Comparison of ENCODE assay signal across 1 cellular context in genomic region chr1:229582715-229583114, GRCh38.
A peak's percentile ranks its signal among the peaks of the same experiment; 100 is the strongest.
TF ChIP-seq lines count a peak whose summit lies in the region.

No MANE protein-coding gene starts in this region.

TF ChIP-seq in HEK293, 187 proteins besides CTCF, POLR2A, EP300 and RAD21 (continued from another document and continues in another):
- TF ChIP-seq, protein P1, sequence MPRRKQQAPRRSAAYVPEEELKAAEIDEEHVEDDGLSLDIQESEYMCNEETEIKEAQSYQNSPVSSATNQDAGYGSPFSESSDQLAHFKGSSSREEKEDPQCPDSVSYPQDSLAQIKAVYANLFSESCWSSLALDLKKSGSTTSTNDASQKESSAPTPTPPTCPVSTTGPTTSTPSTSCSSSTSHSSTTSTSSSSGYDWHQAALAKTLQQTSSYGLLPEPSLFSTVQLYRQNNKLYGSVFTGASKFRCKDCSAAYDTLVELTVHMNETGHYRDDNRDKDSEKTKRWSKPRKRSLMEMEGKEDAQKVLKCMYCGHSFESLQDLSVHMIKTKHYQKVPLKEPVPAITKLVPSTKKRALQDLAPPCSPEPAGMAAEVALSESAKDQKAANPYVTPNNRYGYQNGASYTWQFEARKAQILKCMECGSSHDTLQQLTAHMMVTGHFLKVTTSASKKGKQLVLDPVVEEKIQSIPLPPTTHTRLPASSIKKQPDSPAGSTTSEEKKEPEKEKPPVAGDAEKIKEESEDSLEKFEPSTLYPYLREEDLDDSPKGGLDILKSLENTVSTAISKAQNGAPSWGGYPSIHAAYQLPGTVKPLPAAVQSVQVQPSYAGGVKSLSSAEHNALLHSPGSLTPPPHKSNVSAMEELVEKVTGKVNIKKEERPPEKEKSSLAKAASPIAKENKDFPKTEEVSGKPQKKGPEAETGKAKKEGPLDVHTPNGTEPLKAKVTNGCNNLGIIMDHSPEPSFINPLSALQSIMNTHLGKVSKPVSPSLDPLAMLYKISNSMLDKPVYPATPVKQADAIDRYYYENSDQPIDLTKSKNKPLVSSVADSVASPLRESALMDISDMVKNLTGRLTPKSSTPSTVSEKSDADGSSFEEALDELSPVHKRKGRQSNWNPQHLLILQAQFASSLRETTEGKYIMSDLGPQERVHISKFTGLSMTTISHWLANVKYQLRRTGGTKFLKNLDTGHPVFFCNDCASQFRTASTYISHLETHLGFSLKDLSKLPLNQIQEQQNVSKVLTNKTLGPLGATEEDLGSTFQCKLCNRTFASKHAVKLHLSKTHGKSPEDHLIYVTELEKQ (tag by site-specific recombination; IDR thresholded peaks at IDR 0.05; ENCODE audit: borderline replicate concordance): no peak
- 0 out of 2 replicates have a peak, but pooled peaks have one; percentile 52 for TF ChIP-seq ZNF433 (tag by site-specific recombination; IDR thresholded peaks at IDR 0.05; ENCODE audit: low read depth)
- TF ChIP-seq ZNF560 (tag by site-specific recombination; IDR thresholded peaks at IDR 0.05; ENCODE audit: borderline replicate concordance): peak; percentile 75; the same call in 1 of the 2 replicates
- 0 out of 2 replicates have a peak, but pooled peaks have one; percentile 16 for TF ChIP-seq ZNF629 (tag by site-specific recombination; IDR thresholded peaks at IDR 0.05)
- no peak for TF ChIP-seq ZNF521 (tag by site-specific recombination; IDR thresholded peaks at IDR 0.05)
- TF ChIP-seq, protein P2, sequence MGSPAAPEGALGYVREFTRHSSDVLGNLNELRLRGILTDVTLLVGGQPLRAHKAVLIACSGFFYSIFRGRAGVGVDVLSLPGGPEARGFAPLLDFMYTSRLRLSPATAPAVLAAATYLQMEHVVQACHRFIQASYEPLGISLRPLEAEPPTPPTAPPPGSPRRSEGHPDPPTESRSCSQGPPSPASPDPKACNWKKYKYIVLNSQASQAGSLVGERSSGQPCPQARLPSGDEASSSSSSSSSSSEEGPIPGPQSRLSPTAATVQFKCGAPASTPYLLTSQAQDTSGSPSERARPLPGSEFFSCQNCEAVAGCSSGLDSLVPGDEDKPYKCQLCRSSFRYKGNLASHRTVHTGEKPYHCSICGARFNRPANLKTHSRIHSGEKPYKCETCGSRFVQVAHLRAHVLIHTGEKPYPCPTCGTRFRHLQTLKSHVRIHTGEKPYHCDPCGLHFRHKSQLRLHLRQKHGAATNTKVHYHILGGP (tag by site-specific recombination; IDR thresholded peaks at IDR 0.05): no peak
- TF ChIP-seq SALL2 (tag by site-specific recombination; IDR thresholded peaks at IDR 0.05; ENCODE audit: borderline replicate concordance): no peak
- no peak for TF ChIP-seq ZNF501 (tag by site-specific recombination; IDR thresholded peaks at IDR 0.05)
- TF ChIP-seq ZNF664 (tag by site-specific recombination; IDR thresholded peaks at IDR 0.05): peak; percentile 68
- TF ChIP-seq ZNF169 (tag by site-specific recombination; IDR thresholded peaks at IDR 0.05): no peak
- TF ChIP-seq ZNF391 (tag by site-specific recombination; IDR thresholded peaks at IDR 0.05; ENCODE audit: borderline replicate concordance, low read depth): no peak
- TF ChIP-seq, protein P3, sequence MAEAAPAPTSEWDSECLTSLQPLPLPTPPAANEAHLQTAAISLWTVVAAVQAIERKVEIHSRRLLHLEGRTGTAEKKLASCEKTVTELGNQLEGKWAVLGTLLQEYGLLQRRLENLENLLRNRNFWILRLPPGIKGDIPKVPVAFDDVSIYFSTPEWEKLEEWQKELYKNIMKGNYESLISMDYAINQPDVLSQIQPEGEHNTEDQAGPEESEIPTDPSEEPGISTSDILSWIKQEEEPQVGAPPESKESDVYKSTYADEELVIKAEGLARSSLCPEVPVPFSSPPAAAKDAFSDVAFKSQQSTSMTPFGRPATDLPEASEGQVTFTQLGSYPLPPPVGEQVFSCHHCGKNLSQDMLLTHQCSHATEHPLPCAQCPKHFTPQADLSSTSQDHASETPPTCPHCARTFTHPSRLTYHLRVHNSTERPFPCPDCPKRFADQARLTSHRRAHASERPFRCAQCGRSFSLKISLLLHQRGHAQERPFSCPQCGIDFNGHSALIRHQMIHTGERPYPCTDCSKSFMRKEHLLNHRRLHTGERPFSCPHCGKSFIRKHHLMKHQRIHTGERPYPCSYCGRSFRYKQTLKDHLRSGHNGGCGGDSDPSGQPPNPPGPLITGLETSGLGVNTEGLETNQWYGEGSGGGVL (tag by site-specific recombination; IDR thresholded peaks at IDR 0.05): no peak
- no peak for TF ChIP-seq ZNF112 (tag by site-specific recombination; IDR thresholded peaks at IDR 0.05)
- TF ChIP-seq ZNF202 (tag by site-specific recombination; IDR thresholded peaks at IDR 0.05; ENCODE audit: borderline replicate concordance): 0 out of 2 replicates have a peak, but pooled peaks have one; percentile 80
- 0 out of 2 replicates have a peak, but pooled peaks have one; percentile 31 for TF ChIP-seq GFI1B (tag by site-specific recombination; IDR thresholded peaks at IDR 0.05)
- peak; percentile 54 for TF ChIP-seq ZNF510 (tag by site-specific recombination; IDR thresholded peaks at IDR 0.05; ENCODE audit: insufficient replicate concordance)
- no peak for TF ChIP-seq ZFP69B (tag by site-specific recombination; IDR thresholded peaks at IDR 0.05)
- no peak for TF ChIP-seq ZNF10 (tag by site-specific recombination; IDR thresholded peaks at IDR 0.05)
- TF ChIP-seq GLIS1 (tag by site-specific recombination; IDR thresholded peaks at IDR 0.05): no peak
- no peak for TF ChIP-seq ZNF488 (tag by site-specific recombination; IDR thresholded peaks at IDR 0.05)
- TF ChIP-seq, protein P4, sequence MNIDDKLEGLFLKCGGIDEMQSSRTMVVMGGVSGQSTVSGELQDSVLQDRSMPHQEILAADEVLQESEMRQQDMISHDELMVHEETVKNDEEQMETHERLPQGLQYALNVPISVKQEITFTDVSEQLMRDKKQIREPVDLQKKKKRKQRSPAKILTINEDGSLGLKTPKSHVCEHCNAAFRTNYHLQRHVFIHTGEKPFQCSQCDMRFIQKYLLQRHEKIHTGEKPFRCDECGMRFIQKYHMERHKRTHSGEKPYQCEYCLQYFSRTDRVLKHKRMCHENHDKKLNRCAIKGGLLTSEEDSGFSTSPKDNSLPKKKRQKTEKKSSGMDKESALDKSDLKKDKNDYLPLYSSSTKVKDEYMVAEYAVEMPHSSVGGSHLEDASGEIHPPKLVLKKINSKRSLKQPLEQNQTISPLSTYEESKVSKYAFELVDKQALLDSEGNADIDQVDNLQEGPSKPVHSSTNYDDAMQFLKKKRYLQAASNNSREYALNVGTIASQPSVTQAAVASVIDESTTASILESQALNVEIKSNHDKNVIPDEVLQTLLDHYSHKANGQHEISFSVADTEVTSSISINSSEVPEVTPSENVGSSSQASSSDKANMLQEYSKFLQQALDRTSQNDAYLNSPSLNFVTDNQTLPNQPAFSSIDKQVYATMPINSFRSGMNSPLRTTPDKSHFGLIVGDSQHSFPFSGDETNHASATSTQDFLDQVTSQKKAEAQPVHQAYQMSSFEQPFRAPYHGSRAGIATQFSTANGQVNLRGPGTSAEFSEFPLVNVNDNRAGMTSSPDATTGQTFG (tag by site-specific recombination; IDR thresholded peaks at IDR 0.05; ENCODE audit: borderline replicate concordance): no peak
- TF ChIP-seq ZNF266 (tag by site-specific recombination; IDR thresholded peaks at IDR 0.05; ENCODE audit: low read depth): peak; percentile 68; the same call in 1 of the 2 replicates
- 0 out of 2 replicates have a peak, but pooled peaks have one; percentile 69 for TF ChIP-seq ZNF394 (tag by site-specific recombination; IDR thresholded peaks at IDR 0.05; ENCODE audit: borderline replicate concordance)
- TF ChIP-seq REST (tag by site-specific recombination; IDR thresholded peaks at IDR 0.05): peak; percentile 49; the same call in 1 of the 2 replicates
- TF ChIP-seq ZNF513 (tag by site-specific recombination; IDR thresholded peaks at IDR 0.05): no peak
- TF ChIP-seq ZNF837 (tag by site-specific recombination; IDR thresholded peaks at IDR 0.05): no peak
- TF ChIP-seq MZF1 (tag by site-specific recombination; IDR thresholded peaks at IDR 0.05; ENCODE audit: borderline replicate concordance): no peak; the same call in 1 of the 2 replicates
- TF ChIP-seq ZSCAN4 (tag by site-specific recombination; IDR thresholded peaks at IDR 0.05): no peak
- no peak for TF ChIP-seq ZNF624 (tag by site-specific recombination; IDR thresholded peaks at IDR 0.05)
- TF ChIP-seq GLIS2 (tag by site-specific recombination; IDR thresholded peaks at IDR 0.05): no peak
- no peak for TF ChIP-seq SP7 (tag by site-specific recombination; IDR thresholded peaks at IDR 0.05)
- TF ChIP-seq ZNF658 (tag by site-specific recombination; IDR thresholded peaks at IDR 0.05): no peak
- no peak for TF ChIP-seq KLF8 (tag by site-specific recombination; IDR thresholded peaks at IDR 0.05)
- TF ChIP-seq RBAK (tag by site-specific recombination; IDR thresholded peaks at IDR 0.05): 0 out of 2 replicates have a peak, but pooled peaks have one; percentile 59
- no peak for TF ChIP-seq ZNF473 (tag by site-specific recombination; IDR thresholded peaks at IDR 0.05)
- no peak for TF ChIP-seq ZFP37 (tag by site-specific recombination; IDR thresholded peaks at IDR 0.05)
- no peak for TF ChIP-seq ZNF792 (tag by site-specific recombination; IDR thresholded peaks at IDR 0.05)
- no peak for TF ChIP-seq ZNF701 (tag by site-specific recombination; IDR thresholded peaks at IDR 0.05)
- TF ChIP-seq SETDB1 (IDR thresholded peaks at IDR 0.05; ENCODE audit: insufficient read length, low read length): no peak
